ENCODE assay signal across 1 cellular context in the genomic region with DNA sequence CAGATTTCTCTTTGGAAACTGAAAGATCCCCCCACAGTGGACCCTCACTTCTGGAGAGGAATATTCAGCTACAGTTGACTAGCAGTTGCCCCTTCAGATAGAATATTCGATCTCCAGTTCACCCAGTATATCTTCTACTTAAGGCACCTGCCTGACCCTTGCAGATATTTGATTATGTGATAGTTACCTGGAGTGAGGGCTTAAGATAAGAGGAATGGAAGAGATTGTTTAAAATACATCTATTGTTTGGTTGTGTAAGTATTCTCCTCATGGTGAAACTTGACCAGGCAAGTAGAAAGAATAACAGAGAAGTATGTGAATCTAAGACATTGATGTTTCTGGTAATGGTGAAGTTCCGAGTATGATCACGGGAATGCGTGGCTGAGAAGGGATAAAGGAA.
TF ChIP-seq lines count a peak whose summit lies in the region.

No MANE protein-coding gene starts in this region.

TF ChIP-seq in GM23338, 12 proteins besides CTCF, POLR2A, EP300 and RAD21:
- TF ChIP-seq, protein P1, sequence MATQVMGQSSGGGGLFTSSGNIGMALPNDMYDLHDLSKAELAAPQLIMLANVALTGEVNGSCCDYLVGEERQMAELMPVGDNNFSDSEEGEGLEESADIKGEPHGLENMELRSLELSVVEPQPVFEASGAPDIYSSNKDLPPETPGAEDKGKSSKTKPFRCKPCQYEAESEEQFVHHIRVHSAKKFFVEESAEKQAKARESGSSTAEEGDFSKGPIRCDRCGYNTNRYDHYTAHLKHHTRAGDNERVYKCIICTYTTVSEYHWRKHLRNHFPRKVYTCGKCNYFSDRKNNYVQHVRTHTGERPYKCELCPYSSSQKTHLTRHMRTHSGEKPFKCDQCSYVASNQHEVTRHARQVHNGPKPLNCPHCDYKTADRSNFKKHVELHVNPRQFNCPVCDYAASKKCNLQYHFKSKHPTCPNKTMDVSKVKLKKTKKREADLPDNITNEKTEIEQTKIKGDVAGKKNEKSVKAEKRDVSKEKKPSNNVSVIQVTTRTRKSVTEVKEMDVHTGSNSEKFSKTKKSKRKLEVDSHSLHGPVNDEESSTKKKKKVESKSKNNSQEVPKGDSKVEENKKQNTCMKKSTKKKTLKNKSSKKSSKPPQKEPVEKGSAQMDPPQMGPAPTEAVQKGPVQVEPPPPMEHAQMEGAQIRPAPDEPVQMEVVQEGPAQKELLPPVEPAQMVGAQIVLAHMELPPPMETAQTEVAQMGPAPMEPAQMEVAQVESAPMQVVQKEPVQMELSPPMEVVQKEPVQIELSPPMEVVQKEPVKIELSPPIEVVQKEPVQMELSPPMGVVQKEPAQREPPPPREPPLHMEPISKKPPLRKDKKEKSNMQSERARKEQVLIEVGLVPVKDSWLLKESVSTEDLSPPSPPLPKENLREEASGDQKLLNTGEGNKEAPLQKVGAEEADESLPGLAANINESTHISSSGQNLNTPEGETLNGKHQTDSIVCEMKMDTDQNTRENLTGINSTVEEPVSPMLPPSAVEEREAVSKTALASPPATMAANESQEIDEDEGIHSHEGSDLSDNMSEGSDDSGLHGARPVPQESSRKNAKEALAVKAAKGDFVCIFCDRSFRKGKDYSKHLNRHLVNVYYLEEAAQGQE (IDR thresholded peaks at IDR 0.05; ENCODE audit: unreplicated experiment), result no peak
- TF ChIP-seq STAT1 (IDR thresholded peaks at IDR 0.05; ENCODE audit: unreplicated experiment) (no peak), ZNF331 (CRISPR knock-in tag; IDR thresholded peaks at IDR 0.05; ENCODE audit: low read depth) (no peak), EZH2phosphoT487 (IDR thresholded peaks at IDR 0.05; ENCODE audit: unreplicated experiment) (no peak), NANOG (IDR thresholded peaks at IDR 0.05; ENCODE audit: borderline replicate concordance) (no peak), CREB1 (CRISPR knock-in tag; IDR thresholded peaks at IDR 0.05; ENCODE audit: low read depth) (no peak), POLR2AphosphoS5 (IDR thresholded peaks at IDR 0.05; ENCODE audit: low read depth) (no peak), JUNB (IDR thresholded peaks at IDR 0.05; ENCODE audit: unreplicated experiment) (no peak), EZH2 (IDR thresholded peaks at IDR 0.05; ENCODE audit: low read depth, unreplicated experiment) (no peak), ZNF114 (CRISPR knock-in tag; IDR thresholded peaks at IDR 0.05) (no peak)
- TF ChIP-seq, protein P2, sequence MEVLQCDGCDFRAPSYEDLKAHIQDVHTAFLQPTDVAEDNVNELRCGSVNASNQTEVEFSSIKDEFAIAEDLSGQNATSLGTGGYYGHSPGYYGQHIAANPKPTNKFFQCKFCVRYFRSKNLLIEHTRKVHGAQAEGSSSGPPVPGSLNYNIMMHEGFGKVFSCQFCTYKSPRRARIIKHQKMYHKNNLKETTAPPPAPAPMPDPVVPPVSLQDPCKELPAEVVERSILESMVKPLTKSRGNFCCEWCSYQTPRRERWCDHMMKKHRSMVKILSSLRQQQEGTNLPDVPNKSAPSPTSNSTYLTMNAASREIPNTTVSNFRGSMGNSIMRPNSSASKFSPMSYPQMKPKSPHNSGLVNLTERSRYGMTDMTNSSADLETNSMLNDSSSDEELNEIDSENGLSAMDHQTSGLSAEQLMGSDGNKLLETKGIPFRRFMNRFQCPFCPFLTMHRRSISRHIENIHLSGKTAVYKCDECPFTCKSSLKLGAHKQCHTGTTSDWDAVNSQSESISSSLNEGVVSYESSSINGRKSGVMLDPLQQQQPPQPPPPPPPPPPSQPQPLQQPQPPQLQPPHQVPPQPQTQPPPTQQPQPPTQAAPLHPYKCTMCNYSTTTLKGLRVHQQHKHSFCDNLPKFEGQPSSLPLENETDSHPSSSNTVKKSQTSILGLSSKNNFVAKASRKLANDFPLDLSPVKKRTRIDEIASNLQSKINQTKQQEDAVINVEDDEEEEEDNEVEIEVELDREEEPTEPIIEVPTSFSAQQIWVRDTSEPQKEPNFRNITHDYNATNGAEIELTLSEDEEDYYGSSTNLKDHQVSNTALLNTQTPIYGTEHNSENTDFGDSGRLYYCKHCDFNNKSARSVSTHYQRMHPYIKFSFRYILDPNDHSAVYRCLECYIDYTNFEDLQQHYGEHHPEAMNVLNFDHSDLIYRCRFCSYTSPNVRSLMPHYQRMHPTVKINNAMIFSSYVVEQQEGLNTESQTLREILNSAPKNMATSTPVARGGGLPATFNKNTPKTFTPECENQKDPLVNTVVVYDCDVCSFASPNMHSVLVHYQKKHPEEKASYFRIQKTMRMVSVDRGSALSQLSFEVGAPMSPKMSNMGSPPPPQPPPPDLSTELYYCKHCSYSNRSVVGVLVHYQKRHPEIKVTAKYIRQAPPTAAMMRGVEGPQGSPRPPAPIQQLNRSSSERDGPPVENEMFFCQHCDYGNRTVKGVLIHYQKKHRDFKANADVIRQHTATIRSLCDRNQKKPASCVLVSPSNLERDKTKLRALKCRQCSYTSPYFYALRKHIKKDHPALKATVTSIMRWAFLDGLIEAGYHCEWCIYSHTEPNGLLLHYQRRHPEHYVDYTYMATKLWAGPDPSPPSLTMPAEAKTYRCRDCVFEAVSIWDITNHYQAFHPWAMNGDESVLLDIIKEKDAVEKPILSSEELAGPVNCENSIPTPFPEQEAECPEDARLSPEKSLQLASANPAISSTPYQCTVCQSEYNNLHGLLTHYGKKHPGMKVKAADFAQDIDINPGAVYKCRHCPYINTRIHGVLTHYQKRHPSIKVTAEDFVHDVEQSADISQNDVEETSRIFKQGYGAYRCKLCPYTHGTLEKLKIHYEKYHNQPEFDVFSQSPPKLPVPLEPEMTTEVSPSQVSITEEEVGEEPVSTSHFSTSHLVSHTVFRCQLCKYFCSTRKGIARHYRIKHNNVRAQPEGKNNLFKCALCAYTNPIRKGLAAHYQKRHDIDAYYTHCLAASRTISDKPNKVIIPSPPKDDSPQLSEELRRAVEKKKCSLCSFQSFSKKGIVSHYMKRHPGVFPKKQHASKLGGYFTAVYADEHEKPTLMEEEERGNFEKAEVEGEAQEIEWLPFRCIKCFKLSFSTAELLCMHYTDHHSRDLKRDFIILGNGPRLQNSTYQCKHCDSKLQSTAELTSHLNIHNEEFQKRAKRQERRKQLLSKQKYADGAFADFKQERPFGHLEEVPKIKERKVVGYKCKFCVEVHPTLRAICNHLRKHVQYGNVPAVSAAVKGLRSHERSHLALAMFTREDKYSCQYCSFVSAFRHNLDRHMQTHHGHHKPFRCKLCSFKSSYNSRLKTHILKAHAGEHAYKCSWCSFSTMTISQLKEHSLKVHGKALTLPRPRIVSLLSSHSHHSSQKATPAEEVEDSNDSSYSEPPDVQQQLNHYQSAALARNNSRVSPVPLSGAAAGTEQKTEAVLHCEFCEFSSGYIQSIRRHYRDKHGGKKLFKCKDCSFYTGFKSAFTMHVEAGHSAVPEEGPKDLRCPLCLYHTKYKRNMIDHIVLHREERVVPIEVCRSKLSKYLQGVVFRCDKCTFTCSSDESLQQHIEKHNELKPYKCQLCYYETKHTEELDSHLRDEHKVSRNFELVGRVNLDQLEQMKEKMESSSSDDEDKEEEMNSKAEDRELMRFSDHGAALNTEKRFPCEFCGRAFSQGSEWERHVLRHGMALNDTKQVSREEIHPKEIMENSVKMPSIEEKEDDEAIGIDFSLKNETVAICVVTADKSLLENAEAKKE (CRISPR knock-in tag; IDR thresholded peaks at IDR 0.05), result no peak
- TF ChIP-seq, protein P3, sequence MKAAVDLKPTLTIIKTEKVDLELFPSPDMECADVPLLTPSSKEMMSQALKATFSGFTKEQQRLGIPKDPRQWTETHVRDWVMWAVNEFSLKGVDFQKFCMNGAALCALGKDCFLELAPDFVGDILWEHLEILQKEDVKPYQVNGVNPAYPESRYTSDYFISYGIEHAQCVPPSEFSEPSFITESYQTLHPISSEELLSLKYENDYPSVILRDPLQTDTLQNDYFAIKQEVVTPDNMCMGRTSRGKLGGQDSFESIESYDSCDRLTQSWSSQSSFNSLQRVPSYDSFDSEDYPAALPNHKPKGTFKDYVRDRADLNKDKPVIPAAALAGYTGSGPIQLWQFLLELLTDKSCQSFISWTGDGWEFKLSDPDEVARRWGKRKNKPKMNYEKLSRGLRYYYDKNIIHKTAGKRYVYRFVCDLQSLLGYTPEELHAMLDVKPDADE (IDR thresholded peaks at IDR 0.05), result no peak
